1 cellular context compared by ENCODE assay signal in genomic region chr15:30500511-30500910, GRCh38. TPM values are rescaled to one million over a fixed set of nuclear protein-coding genes. Genes with fewer than 3 reads are reported as not detected.
"Had no signal": no experiment of that assay in that cellular context is flagged by ENCODE, and none has a peak within 500 bp of the region (broad histone marks: within the 10 kb centered on the region; RNA-seq: fewer than 3 reads in every experiment).

No MANE protein-coding gene starts in this region.

RNA-seq across cellular contexts. Expression of gene GOLGA8Q, which starts 51.3 kb away (rescaled TPM):
- total RNA-seq: G401 had no signal
